ENCODE assay signal across 13 cellular contexts in genomic region chr12:6214633-6215032, GRCh38. TPM values are rescaled to one million over a fixed set of nuclear protein-coding genes. Genes with fewer than 3 reads are reported as not detected.
A peak's percentile ranks its signal among the peaks of the same experiment; 100 is the strongest.
DNase-seq lines count a peak whose midpoint lies in the region; ATAC-seq and TF ChIP-seq lines count a peak whose summit lies in the region.
"Had no signal": no experiment of that assay in that cellular context is flagged by ENCODE, and none has a peak within 500 bp of the region (broad histone marks: within the 10 kb centered on the region; RNA-seq: fewer than 3 reads in every experiment).

No MANE protein-coding gene starts in this region.

- H3K9ac ChIP-seq in skeletal muscle satellite cell (ENCODE audit: low read depth, low read length), result peak overlapping the region; percentile 84

- no peaks in the 10 kb centered on the region for H3K27me3 ChIP-seq in adrenal gland
- H3K27me3 ChIP-seq in iPS DF 6.9 (ENCODE audit: control insufficient read depth, insufficient read depth, low read length), result no peaks in the 10 kb centered on the region
- H3K27me3 ChIP-seq in skeletal muscle satellite cell (ENCODE audit: control insufficient read depth, insufficient read depth, low read length), result no peaks in the 10 kb centered on the region

- H3K4me1 Mint-ChIP-seq in Calu3 (ENCODE audit: low read depth, unreplicated experiment), result peaks cover 50% of the 10 kb centered on the region

- intact Hi-C loops in Calu3 (cut with micrococcal nuclease; ENCODE audit: unreplicated experiment) (loop anchor here (5.0 to 10.0 kb wide), 3 partner anchors 63 to 258 kb away; partner anchors contain the start of genes SCNN1A and VAMP1), adrenal gland (cut with DNase I) (no loop called here)

- H3K4me2 ChIP-seq in skeletal muscle satellite cell (ENCODE audit: low read length), result peak overlapping the region; percentile 61

- 80 to 92% (median 82%) methylated on average over 7 of the region's 7 CpGs for WGBS in adrenal gland, 4 donors
- WGBS in iPS DF 6.9 (ENCODE audit: insufficient coverage, insufficient read length), result no CpG with 5 or more reads among the region's 7 CpGs

- no peak for TF ChIP-seq POLR2A in adrenal gland (IDR thresholded peaks at IDR 0.05)

- H3K36me3 ChIP-seq in adrenal gland (replicated peaks in 1 of 2) (no peaks in the 10 kb centered on the region), iPS DF 6.9 (ENCODE audit: control insufficient read depth, insufficient read depth, low read length) (peaks cover 2% of the 10 kb centered on the region; the same call in 1 of the 2 replicates), skeletal muscle satellite cell (ENCODE audit: insufficient read depth, low read length) (no peaks in the 10 kb centered on the region)

- H3K27ac ChIP-seq in adrenal gland (peak overlapping the region in 4 of 5 donors; percentile 36 to 91 (median 83)), iPS DF 6.9 (ENCODE audit: low read length) (peak overlapping the region; percentile 14)

- H3K4me3 ChIP-seq in adrenal gland (no peak overlapping the region), iPS DF 6.9 (ENCODE audit: low read length) (no peak overlapping the region), skeletal muscle satellite cell (ENCODE audit: low read length) (peak overlapping the region; percentile 6)

- CTCF ChIA-PET in Calu3 (lab: Charles Lee), result interaction anchor here (1.4 to 2.1 kb wide), 2 partner anchors 14 to 19 kb away, joined by 4 to 7 read pairs; partner anchors contain the start of gene CD9

- peaks cover 34 to 59% of the 10 kb centered on the region in 2 donors for H3K4me1 ChIP-seq in adrenal gland (replicated peaks in 1 of 2)
- peaks cover 16% of the 10 kb centered on the region for H3K4me1 ChIP-seq in iPS DF 6.9 (ENCODE audit: control insufficient read depth, insufficient read depth, low read length)
- H3K4me1 ChIP-seq in skeletal muscle satellite cell (ENCODE audit: control insufficient read depth, insufficient read depth, low read length), result peaks cover 67% of the 10 kb centered on the region

- H3K4me3 Mint-ChIP-seq in Calu3 (ENCODE audit: low read depth, unreplicated experiment), result peak overlapping the region; percentile 58

- H3K9me3 ChIP-seq in adrenal gland (replicated peaks in 1 of 3) (no peaks in the 10 kb centered on the region), iPS DF 6.9 (ENCODE audit: control insufficient read depth, insufficient read depth, low read length) (no peaks in the 10 kb centered on the region), skeletal muscle satellite cell (replicated peaks; ENCODE audit: low read length) (no peaks in the 10 kb centered on the region)

- H3K27ac Mint-ChIP-seq in Calu3 (ENCODE audit: unreplicated experiment), result peak overlapping the region; percentile 97

- no peak for TF ChIP-seq CTCF in Calu3 (IDR thresholded peaks at IDR 0.05; ENCODE audit: unreplicated experiment)
- TF ChIP-seq CTCF in adrenal gland (IDR thresholded peaks at IDR 0.05), result no peak

- no peaks in the 10 kb centered on the region for H3K9me3 Mint-ChIP-seq in Calu3 (ENCODE audit: low read depth, unreplicated experiment)

- H3K27me3 Mint-ChIP-seq in Calu3 (ENCODE audit: unreplicated experiment), result no peaks in the 10 kb centered on the region

- BruUV-seq in Calu3 (replicated peaks; lab: Mats Ljungman, UMichigan), result no TSS peak

- DNase-seq in Calu3 (no peak), adrenal gland (no peak), iPS DF 6.9 (ENCODE audit: low read depth, low spot score) (no peak), NCI-H2081 (lab: John Stamatoyannopoulos, UW) (no peak), Ammon's horn (ENCODE audit: low spot score) (no peak)
- DNase-seq in stimulated activated CD4-positive, alpha-beta T cell treated with anti-CD3 and anti-CD28 coated beads, Interleukin-4, amount 100 ng/mL, for 1 hour, result no peak
- DNase-seq: amniotic stem cell; C1 segment of cervical spinal cord; NCI-H1436; occipital lobe; stimulated activated CD4-positive, alpha-beta T cell treated with anti-CD3 and anti-CD28 coated beads, Interleukin-4, amount 100 ng/mL, for 4 hours had no signal

- peaks cover 27% of the 10 kb centered on the region for H3K36me3 Mint-ChIP-seq in Calu3 (ENCODE audit: insufficient read depth, unreplicated experiment)

- ATAC-seq in HG03108 (IDR thresholded peaks at IDR 0.05; ENCODE audit: unreplicated experiment), result no peak

RNA-seq across cellular contexts. Expression of gene CD9, which starts 14.4 kb away (rescaled TPM):
- total RNA-seq in Calu3 (2022) (124 and 128 TPM in 2 replicates), adrenal gland (100 to 1,000 TPM; 165 to 461 (median 322) TPM)
- 100 to 1,000 TPM in 2 of 3 donors, 10 to 100 TPM in 1; 66.3 to 244 (median 139) TPM for polyA plus RNA-seq in adrenal gland
- 31.7 and 66.4 TPM in 2 replicates for total RNA-seq in skeletal muscle satellite cell (2012; rRNA removed)
